In genomic region chr12:57833672-57834071, GRCh38 we compare ENCODE assay signal across 12 cellular contexts. TPM values are rescaled to one million over a fixed set of nuclear protein-coding genes. Genes with fewer than 3 reads are reported as not detected.
DNase-seq lines count a peak whose midpoint lies in the region; ATAC-seq and TF ChIP-seq lines count a peak whose summit lies in the region.
"Had no signal": no experiment of that assay in that cellular context is flagged by ENCODE, and none has a peak within 500 bp of the region (broad histone marks: within the 10 kb centered on the region; RNA-seq: fewer than 3 reads in every experiment).

No MANE protein-coding gene starts in this region.

- H3K9me3 ChIP-seq in BLaER1 treated with 17β-estradiol and CSF1 and Interleukin-3, amounts not matched to agents 10 nM and 100 nM (replicated peaks in 1 of 11) = no peaks in the 10 kb centered on the region
- no peaks in the 10 kb centered on the region for H3K9me3 ChIP-seq in parathyroid adenoma (ENCODE audit: control insufficient read depth, low read length)

- 0 out of 22 replicates have a peak overlapping the region, but pooled peaks of 3 of the 11 experiments have one; percentile 0 to 34 (median 5) for H3K9ac ChIP-seq in BLaER1 treated with 17β-estradiol and CSF1 and Interleukin-3, amounts not matched to agents 10 nM and 100 nM
- H3K9ac ChIP-seq in parathyroid adenoma = no peak overlapping the region

- H3K79me2 ChIP-seq in parathyroid adenoma = peaks cover 85% of the 10 kb centered on the region

- peaks cover 73 to 100% (median 81%) of the 10 kb centered on the region in 10 experiments for H3K4me1 ChIP-seq in BLaER1 treated with 17β-estradiol and CSF1 and Interleukin-3, amounts not matched to agents 10 nM and 100 nM
- H3K4me1 ChIP-seq in parathyroid adenoma = peaks cover 57% of the 10 kb centered on the region

- peak overlapping the region in 3 of 4 donors; percentile 67 to 79 (median 68) for H3K4me3 Mint-ChIP-seq in IgD-negative memory B cell
- peak overlapping the region; percentile 61 to 81 for H3K4me3 Mint-ChIP-seq in effector memory CD8-positive, alpha-beta T cell

- no peaks in the 10 kb centered on the region for H3K27me3 ChIP-seq in BLaER1 treated with 17β-estradiol and CSF1 and Interleukin-3, amounts not matched to agents 10 nM and 100 nM
- no peaks in the 10 kb centered on the region for H3K27me3 ChIP-seq in parathyroid adenoma (ENCODE audit: control insufficient read depth, insufficient read depth, low read length)

- peaks cover 98 to 100% (median 100%) of the 10 kb centered on the region in 11 experiments for H4K20me1 ChIP-seq in BLaER1 treated with 17β-estradiol and CSF1 and Interleukin-3, amounts not matched to agents 10 nM and 100 nM

- peak overlapping the region; percentile 82 to 99 (median 95) for H3K4me2 ChIP-seq in BLaER1 treated with 17β-estradiol and CSF1 and Interleukin-3, amounts not matched to agents 10 nM and 100 nM
- H3K4me2 ChIP-seq in parathyroid adenoma (ENCODE audit: low read length) = peak overlapping the region; percentile 15

- H3K4me1 Mint-ChIP-seq in IgD-negative memory B cell = peaks cover 57 to 71% (median 58%) of the 10 kb centered on the region in 3 donors
- H3K4me1 Mint-ChIP-seq in effector memory CD8-positive, alpha-beta T cell (ENCODE audit: low read depth in 2 of 2) = peaks cover 62 to 77% of the 10 kb centered on the region in 2 donors

- no peak for ATAC-seq in effector memory CD8-positive, alpha-beta T cell (replicated peaks)
- ATAC-seq in GM19452 (IDR thresholded peaks at IDR 0.05; ENCODE audit: unreplicated experiment) = no peak
- ATAC-seq in HG03460 (IDR thresholded peaks at IDR 0.05; ENCODE audit: unreplicated experiment) = no peak
- ATAC-seq: left lobe of liver had no signal

- no peaks in the 10 kb centered on the region for H3K27me3 Mint-ChIP-seq in IgD-negative memory B cell
- H3K27me3 Mint-ChIP-seq in effector memory CD8-positive, alpha-beta T cell = no peaks in the 10 kb centered on the region

- peak overlapping the region; percentile 71 to 96 (median 94) for H3K27ac Mint-ChIP-seq in IgD-negative memory B cell
- H3K27ac Mint-ChIP-seq in effector memory CD8-positive, alpha-beta T cell = peak overlapping the region; percentile 98

- no peak for TF ChIP-seq CTCF in parathyroid adenoma (IDR thresholded peaks at IDR 0.05)

- H3K36me3 ChIP-seq in BLaER1 treated with 17β-estradiol and CSF1 and Interleukin-3, amounts not matched to agents 10 nM and 100 nM = peaks cover 8 to 28% (median 13%) of the 10 kb centered on the region in 11 experiments
- H3K36me3 ChIP-seq in parathyroid adenoma (ENCODE audit: control insufficient read depth, insufficient read depth, low read length) = no peaks in the 10 kb centered on the region

- H3K4me3 ChIP-seq in BLaER1 treated with 17β-estradiol and CSF1 and Interleukin-3, amounts not matched to agents 10 nM and 100 nM = no peak overlapping the region
- H3K4me3 ChIP-seq in parathyroid adenoma (ENCODE audit: low read depth, low read length) = no peak overlapping the region

- H3K36me3 Mint-ChIP-seq in IgD-negative memory B cell = no peaks in the 10 kb centered on the region
- H3K36me3 Mint-ChIP-seq in effector memory CD8-positive, alpha-beta T cell (ENCODE audit: insufficient read depth) = peaks cover 31% of the 10 kb centered on the region

- no peak for DNase-seq in effector memory CD8-positive, alpha-beta T cell
- DNase-seq in caudate nucleus (lab: John Stamatoyannopoulos, UW) (no peak), NCI-H2171 (lab: John Stamatoyannopoulos, UW) (no peak)
- DNase-seq: NCI-H1105, small intestine, T-helper 1 cell had no signal

- no peak overlapping the region for H2AFZ ChIP-seq in parathyroid adenoma

- no peak overlapping the region for H3K27ac ChIP-seq in BLaER1 treated with 17β-estradiol and CSF1 and Interleukin-3, amounts not matched to agents 10 nM and 100 nM
- H3K27ac ChIP-seq in parathyroid adenoma = peak overlapping the region; percentile 21
- no peak overlapping the region for H3K27ac ChIP-seq in caudate nucleus (ENCODE audit: low read depth, low read length)

- H3K9me3 Mint-ChIP-seq in IgD-negative memory B cell = no peaks in the 10 kb centered on the region
- no peaks in the 10 kb centered on the region for H3K9me3 Mint-ChIP-seq in effector memory CD8-positive, alpha-beta T cell

RNA-seq across cellular contexts. Expression of gene CTDSP2, which starts 12.9 kb away (rescaled TPM):
- 44.6 TPM for polyA plus RNA-seq in IgD-negative memory B cell

RNA-seq across cellular contexts. Expression of gene AVIL, which starts 15.1 kb away (rescaled TPM):
- polyA plus RNA-seq in IgD-negative memory B cell = 0.19 TPM

RNA-seq across cellular contexts. Expression of gene TSFM, which starts 51.1 kb away (rescaled TPM):
- 27.1 TPM for polyA plus RNA-seq in IgD-negative memory B cell
